ENCODE assay signal across 1 cellular context in the genomic region with DNA sequence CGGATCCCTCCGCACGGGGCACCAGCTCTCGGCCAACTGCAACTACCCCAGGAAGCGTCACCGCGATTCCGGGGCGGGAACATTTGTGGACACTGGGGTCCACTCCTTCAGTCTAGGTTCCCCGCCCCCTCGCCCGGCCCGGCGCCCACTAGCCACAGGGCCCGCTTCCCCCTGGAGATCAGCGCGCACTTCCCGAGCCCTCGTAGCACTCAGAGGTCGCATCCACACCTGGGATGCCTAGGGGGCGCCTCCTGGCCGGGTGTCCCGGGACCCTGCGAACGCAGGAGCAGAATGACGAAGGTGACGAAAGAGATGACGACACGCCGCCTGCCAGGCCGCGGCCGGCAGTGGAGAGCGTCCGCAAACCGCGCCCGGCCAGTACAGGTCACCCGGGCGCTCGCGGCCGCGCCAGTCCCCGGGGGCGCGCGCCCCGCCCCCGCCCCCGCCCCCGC.
TF ChIP-seq lines count a peak whose summit lies in the region.

No MANE protein-coding gene starts in this region.

TF ChIP-seq in HepG2, 621 proteins besides CTCF, POLR2A, EP300 and RAD21 (continued from another document and continues in another):
- TF ChIP-seq, protein P1, sequence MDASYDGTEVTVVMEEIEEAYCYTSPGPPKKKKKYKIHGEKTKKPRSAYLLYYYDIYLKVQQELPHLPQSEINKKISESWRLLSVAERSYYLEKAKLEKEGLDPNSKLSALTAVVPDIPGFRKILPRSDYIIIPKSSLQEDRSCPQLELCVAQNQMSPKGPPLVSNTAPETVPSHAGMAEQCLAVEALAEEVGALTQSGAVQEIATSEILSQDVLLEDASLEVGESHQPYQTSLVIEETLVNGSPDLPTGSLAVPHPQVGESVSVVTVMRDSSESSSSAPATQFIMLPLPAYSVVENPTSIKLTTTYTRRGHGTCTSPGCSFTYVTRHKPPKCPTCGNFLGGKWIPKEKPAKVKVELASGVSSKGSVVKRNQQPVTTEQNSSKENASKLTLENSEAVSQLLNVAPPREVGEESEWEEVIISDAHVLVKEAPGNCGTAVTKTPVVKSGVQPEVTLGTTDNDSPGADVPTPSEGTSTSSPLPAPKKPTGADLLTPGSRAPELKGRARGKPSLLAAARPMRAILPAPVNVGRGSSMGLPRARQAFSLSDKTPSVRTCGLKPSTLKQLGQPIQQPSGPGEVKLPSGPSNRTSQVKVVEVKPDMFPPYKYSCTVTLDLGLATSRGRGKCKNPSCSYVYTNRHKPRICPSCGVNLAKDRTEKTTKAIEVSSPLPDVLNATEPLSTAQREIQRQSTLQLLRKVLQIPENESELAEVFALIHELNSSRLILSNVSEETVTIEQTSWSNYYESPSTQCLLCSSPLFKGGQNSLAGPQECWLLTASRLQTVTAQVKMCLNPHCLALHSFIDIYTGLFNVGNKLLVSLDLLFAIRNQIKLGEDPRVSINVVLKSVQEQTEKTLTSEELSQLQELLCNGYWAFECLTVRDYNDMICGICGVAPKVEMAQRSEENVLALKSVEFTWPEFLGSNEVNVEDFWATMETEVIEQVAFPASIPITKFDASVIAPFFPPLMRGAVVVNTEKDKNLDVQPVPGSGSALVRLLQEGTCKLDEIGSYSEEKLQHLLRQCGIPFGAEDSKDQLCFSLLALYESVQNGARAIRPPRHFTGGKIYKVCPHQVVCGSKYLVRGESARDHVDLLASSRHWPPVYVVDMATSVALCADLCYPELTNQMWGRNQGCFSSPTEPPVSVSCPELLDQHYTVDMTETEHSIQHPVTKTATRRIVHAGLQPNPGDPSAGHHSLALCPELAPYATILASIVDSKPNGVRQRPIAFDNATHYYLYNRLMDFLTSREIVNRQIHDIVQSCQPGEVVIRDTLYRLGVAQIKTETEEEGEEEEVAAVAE (CRISPR knock-in tag; IDR thresholded peaks at IDR 0.05; ENCODE audit: borderline replicate concordance) = no peak
- TF ChIP-seq DMAP1 (CRISPR knock-in tag; IDR thresholded peaks at IDR 0.05) (peak; percentile 86), PHF5A (CRISPR knock-in tag; IDR thresholded peaks at IDR 0.05; ENCODE audit: low read depth, unreplicated experiment) (no peak), RNF2 (conservative IDR thresholded peaks at IDR 0.05; ENCODE audit: low read depth) (peak; percentile 59; the same call in 1 of the 2 replicates), ZNF879 (CRISPR knock-in tag; IDR thresholded peaks at IDR 0.05) (no peak), MAFG (CRISPR knock-in tag; IDR thresholded peaks at IDR 0.05) (no peak), ZNF816 (CRISPR knock-in tag; IDR thresholded peaks at IDR 0.05; ENCODE audit: borderline replicate concordance) (peak; percentile 90; the same call in 1 of the 2 replicates), ARNT (IDR thresholded peaks at IDR 0.05) (no peak), TAF1 (CRISPR knock-in tag; IDR thresholded peaks at IDR 0.05) (peak; percentile 73), PHF21A (CRISPR knock-in tag; IDR thresholded peaks at IDR 0.05) (peak; percentile 91), HCFC1 (IDR thresholded peaks at IDR 0.05; ENCODE audit: low read depth, low read length) (peak; percentile 15; the same call in 1 of the 2 replicates)
- TF ChIP-seq, protein P2, sequence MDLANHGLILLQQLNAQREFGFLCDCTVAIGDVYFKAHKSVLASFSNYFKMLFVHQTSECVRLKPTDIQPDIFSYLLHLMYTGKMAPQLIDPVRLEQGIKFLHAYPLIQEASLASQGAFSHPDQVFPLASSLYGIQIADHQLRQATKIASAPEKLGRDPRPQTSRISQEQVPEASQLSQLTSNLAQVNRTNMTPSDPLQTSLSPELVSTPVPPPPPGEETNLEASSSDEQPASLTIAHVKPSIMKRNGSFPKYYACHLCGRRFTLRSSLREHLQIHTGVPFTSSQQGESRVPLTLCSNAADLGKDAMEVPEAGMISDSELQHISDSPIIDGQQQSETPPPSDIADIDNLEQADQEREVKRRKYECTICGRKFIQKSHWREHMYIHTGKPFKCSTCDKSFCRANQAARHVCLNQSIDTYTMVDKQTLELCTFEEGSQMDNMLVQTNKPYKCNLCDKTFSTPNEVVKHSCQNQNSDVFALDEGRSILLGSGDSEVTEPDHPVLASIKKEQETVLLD (CRISPR knock-in tag; IDR thresholded peaks at IDR 0.05; ENCODE audit: low read depth) = no peak
- TF ChIP-seq, protein P3, sequence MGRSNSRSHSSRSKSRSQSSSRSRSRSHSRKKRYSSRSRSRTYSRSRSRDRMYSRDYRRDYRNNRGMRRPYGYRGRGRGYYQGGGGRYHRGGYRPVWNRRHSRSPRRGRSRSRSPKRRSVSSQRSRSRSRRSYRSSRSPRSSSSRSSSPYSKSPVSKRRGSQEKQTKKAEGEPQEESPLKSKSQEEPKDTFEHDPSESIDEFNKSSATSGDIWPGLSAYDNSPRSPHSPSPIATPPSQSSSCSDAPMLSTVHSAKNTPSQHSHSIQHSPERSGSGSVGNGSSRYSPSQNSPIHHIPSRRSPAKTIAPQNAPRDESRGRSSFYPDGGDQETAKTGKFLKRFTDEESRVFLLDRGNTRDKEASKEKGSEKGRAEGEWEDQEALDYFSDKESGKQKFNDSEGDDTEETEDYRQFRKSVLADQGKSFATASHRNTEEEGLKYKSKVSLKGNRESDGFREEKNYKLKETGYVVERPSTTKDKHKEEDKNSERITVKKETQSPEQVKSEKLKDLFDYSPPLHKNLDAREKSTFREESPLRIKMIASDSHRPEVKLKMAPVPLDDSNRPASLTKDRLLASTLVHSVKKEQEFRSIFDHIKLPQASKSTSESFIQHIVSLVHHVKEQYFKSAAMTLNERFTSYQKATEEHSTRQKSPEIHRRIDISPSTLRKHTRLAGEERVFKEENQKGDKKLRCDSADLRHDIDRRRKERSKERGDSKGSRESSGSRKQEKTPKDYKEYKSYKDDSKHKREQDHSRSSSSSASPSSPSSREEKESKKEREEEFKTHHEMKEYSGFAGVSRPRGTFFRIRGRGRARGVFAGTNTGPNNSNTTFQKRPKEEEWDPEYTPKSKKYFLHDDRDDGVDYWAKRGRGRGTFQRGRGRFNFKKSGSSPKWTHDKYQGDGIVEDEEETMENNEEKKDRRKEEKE (IDR thresholded peaks at IDR 0.05) = no peak
- TF ChIP-seq, protein P4, sequence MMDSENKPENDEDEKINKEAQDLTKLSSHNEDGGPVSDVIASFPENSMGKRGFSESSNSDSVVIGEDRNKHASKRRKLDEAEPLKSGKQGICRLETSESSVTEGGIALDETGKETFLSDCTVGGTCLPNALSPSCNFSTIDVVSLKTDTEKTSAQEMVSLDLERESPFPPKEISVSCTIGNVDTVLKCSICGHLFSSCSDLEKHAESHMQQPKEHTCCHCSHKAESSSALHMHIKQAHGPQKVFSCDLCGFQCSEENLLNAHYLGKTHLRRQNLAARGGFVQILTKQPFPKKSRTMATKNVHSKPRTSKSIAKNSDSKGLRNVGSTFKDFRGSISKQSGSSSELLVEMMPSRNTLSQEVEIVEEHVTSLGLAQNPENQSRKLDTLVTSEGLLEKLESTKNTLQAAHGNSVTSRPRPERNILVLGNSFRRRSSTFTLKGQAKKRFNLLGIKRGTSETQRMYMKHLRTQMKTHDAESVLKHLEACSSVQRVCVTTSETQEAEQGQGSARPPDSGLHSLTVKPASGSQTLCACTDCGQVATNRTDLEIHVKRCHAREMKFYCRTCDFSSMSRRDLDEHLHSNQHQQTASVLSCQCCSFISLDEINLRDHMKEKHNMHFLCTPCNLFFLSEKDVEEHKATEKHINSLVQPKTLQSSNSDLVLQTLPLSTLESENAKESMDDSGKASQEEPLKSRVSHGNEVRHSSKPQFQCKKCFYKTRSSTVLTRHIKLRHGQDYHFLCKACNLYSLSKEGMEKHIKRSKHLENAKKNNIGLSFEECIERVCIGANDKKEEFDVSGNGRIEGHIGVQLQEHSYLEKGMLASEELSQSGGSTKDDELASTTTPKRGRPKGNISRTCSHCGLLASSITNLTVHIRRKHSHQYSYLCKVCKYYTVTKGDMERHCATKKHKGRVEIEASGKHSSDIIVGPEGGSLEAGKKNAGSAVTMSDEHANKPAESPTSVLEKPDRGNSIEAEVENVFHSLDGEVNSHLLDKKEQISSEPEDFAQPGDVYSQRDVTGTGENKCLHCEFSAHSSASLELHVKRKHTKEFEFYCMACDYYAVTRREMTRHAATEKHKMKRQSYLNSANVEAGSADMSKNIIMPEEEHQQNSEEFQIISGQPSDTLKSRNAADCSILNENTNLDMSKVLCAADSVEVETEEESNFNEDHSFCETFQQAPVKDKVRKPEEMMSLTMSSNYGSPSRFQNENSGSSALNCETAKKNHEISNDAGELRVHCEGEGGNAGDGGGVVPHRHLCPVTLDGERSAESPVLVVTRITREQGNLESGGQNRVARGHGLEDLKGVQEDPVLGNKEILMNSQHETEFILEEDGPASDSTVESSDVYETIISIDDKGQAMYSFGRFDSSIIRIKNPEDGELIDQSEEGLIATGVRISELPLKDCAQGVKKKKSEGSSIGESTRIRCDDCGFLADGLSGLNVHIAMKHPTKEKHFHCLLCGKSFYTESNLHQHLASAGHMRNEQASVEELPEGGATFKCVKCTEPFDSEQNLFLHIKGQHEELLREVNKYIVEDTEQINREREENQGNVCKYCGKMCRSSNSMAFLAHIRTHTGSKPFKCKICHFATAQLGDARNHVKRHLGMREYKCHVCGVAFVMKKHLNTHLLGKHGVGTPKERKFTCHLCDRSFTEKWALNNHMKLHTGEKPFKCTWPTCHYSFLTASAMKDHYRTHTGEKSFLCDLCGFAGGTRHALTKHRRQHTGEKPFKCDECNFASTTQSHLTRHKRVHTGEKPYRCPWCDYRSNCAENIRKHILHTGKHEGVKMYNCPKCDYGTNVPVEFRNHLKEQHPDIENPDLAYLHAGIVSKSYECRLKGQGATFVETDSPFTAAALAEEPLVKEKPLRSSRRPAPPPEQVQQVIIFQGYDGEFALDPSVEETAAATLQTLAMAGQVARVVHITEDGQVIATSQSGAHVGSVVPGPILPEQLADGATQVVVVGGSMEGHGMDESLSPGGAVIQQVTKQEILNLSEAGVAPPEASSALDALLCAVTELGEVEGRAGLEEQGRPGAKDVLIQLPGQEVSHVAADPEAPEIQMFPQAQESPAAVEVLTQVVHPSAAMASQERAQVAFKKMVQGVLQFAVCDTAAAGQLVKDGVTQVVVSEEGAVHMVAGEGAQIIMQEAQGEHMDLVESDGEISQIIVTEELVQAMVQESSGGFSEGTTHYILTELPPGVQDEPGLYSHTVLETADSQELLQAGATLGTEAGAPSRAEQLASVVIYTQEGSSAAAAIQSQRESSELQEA (CRISPR knock-in tag; IDR thresholded peaks at IDR 0.05; ENCODE audit: not compliant biosample characterization) = no peak
- TF ChIP-seq, protein P5, sequence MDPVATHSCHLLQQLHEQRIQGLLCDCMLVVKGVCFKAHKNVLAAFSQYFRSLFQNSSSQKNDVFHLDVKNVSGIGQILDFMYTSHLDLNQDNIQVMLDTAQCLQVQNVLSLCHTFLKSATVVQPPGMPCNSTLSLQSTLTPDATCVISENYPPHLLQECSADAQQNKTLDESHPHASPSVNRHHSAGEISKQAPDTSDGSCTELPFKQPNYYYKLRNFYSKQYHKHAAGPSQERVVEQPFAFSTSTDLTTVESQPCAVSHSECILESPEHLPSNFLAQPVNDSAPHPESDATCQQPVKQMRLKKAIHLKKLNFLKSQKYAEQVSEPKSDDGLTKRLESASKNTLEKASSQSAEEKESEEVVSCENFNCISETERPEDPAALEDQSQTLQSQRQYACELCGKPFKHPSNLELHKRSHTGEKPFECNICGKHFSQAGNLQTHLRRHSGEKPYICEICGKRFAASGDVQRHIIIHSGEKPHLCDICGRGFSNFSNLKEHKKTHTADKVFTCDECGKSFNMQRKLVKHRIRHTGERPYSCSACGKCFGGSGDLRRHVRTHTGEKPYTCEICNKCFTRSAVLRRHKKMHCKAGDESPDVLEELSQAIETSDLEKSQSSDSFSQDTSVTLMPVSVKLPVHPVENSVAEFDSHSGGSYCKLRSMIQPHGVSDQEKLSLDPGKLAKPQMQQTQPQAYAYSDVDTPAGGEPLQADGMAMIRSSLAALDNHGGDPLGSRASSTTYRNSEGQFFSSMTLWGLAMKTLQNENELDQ (CRISPR knock-in tag; IDR thresholded peaks at IDR 0.05; ENCODE audit: borderline replicate concordance) = no peak
- TF ChIP-seq, protein P6, sequence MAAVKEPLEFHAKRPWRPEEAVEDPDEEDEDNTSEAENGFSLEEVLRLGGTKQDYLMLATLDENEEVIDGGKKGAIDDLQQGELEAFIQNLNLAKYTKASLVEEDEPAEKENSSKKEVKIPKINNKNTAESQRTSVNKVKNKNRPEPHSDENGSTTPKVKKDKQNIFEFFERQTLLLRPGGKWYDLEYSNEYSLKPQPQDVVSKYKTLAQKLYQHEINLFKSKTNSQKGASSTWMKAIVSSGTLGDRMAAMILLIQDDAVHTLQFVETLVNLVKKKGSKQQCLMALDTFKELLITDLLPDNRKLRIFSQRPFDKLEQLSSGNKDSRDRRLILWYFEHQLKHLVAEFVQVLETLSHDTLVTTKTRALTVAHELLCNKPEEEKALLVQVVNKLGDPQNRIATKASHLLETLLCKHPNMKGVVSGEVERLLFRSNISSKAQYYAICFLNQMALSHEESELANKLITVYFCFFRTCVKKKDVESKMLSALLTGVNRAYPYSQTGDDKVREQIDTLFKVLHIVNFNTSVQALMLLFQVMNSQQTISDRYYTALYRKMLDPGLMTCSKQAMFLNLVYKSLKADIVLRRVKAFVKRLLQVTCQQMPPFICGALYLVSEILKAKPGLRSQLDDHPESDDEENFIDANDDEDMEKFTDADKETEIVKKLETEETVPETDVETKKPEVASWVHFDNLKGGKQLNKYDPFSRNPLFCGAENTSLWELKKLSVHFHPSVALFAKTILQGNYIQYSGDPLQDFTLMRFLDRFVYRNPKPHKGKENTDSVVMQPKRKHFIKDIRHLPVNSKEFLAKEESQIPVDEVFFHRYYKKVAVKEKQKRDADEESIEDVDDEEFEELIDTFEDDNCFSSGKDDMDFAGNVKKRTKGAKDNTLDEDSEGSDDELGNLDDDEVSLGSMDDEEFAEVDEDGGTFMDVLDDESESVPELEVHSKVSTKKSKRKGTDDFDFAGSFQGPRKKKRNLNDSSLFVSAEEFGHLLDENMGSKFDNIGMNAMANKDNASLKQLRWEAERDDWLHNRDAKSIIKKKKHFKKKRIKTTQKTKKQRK (IDR thresholded peaks at IDR 0.05; ENCODE audit: low read length) = no peak
